ENCODE assay signal across 8 cellular contexts in genomic region chr2:134181219-134181618, GRCh38.
DNase-seq lines count a peak whose midpoint lies in the region; ATAC-seq and TF ChIP-seq lines count a peak whose summit lies in the region.

No MANE protein-coding gene starts in this region.

- no peaks in the 10 kb centered on the region for H3K36me3 Mint-ChIP-seq in chondrocyte (ENCODE audit: low read depth)

- TF ChIP-seq CTCF in chondrocyte (IDR thresholded peaks at IDR 0.05) = no peak

- H3K27ac Mint-ChIP-seq in chondrocyte (ENCODE audit: unreplicated experiment) = no peak overlapping the region

- peak; percentile 70 for ATAC-seq in GM21447 (IDR thresholded peaks at IDR 0.05; ENCODE audit: unreplicated experiment)
- no peak for ATAC-seq in GM18517 (IDR thresholded peaks at IDR 0.05; ENCODE audit: unreplicated experiment)

- H3K27me3 Mint-ChIP-seq in chondrocyte (ENCODE audit: low read depth) = no peaks in the 10 kb centered on the region

- H3K4me1 Mint-ChIP-seq in chondrocyte (ENCODE audit: low read depth) = peaks cover 14% of the 10 kb centered on the region

- H3K4me3 Mint-ChIP-seq in chondrocyte (ENCODE audit: unreplicated experiment) = no peak overlapping the region

- DNase-seq in GF-D8 (lab: John Stamatoyannopoulos, UW) (peak; percentile 26), NCI-H748 (lab: John Stamatoyannopoulos, UW; ENCODE audit: unreplicated experiment) (peak; percentile 95), DMS 273 treated with DMSO at 0.1 percent for 48 hours (lab: John Stamatoyannopoulos, UW) (no peak), NCI-H2227 (lab: John Stamatoyannopoulos, UW; ENCODE audit: unreplicated experiment) (no peak), chondrocyte (ENCODE audit: low spot score) (no peak)
- peak; percentile 34 for DNase-seq in effector CD4-positive, alpha-beta T cell

- H3K9me3 Mint-ChIP-seq in chondrocyte (ENCODE audit: low read depth) = peaks cover 2% of the 10 kb centered on the region

Comparison
In these comparisons a context has a peak if more than half of its experiments do, and no peak if none do; other contexts are left out.
1. DNase-seq: peak in GF-D8 (single experiment), NCI-H748 (single experiment) and effector CD4-positive, alpha-beta T cell (single experiment); none in DMS 273 treated with DMSO at 0.1 percent for 48 hours (single experiment), NCI-H2227 (single experiment) and chondrocyte (single experiment).